1 cellular context compared by ENCODE assay signal in genomic region chr11:62860835-62861563, GRCh38.
TF ChIP-seq lines count a peak whose summit lies in the region.

No MANE protein-coding gene starts in this region.

TF ChIP-seq in H1, 55 proteins besides CTCF, POLR2A, EP300 and RAD21:
- no peak for TF ChIP-seq CBX5 (IDR thresholded peaks at IDR 0.05; ENCODE audit: low read depth, low read length)
- TF ChIP-seq CEBPB (IDR thresholded peaks at IDR 0.05; ENCODE audit: low read depth, low read length) = no peak
